Comparison of ENCODE assay signal across 1 cellular context in the genomic region with DNA sequence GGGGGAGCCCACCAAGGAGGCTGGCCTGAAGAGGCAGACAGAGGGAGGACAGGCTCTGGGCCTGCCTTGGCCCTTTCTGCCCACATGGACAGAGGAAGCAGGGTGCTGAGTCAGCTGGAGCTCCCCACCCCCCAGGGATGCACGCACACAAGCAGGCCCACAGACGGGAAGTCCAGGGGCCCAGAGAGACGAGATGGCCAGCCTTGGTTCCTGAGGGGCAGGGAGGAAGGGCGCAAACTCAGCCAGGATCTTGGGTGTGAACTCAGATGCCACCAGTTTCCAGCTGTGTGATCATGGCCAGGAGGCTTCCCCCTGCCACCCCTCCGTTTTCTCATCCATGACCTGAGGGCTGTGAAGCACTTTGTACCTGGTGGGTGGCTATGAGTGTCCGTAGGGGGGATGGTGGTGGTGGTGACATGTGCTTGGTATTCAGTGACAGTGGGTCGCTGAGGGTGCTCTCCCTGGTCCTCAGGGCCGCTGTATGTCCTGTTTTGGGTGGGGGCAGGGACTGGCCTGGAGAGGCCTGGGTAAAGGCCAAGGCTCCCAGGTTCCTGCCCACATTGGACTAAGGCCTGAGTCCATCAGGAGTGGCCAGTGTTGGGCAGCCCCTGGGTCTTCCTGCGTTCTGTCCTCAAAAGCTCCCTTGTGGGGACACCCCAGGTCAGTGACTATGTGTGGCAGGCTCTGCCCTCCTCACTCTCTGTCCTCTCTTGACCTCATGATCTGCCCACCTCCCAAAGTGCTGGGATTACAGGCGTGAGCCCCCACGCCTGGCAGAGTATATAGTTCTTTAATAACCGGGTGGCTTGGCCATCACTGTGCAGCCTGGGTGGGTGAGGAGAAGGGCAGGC.
TF ChIP-seq lines count a peak whose summit lies in the region.

No MANE protein-coding gene starts in this region.

TF ChIP-seq in H1, 55 proteins besides CTCF, POLR2A, EP300 and RAD21:
- TF ChIP-seq TAF1 (IDR thresholded peaks at IDR 0.05; ENCODE audit: low read depth, low read length) (no peak), HDAC6 (IDR thresholded peaks at IDR 0.05; ENCODE audit: low read depth, low read length) (no peak), POLR2AphosphoS5 (IDR thresholded peaks at IDR 0.05; ENCODE audit: low read depth, low read length) (no peak), CBX8 (IDR thresholded peaks at IDR 0.05; ENCODE audit: borderline replicate concordance, low read depth, low read length) (no peak)
